ENCODE assay signal across 19 cellular contexts in genomic region chr6:141851063-141851462, GRCh38.
DNase-seq lines count a peak whose midpoint lies in the region; ATAC-seq and TF ChIP-seq lines count a peak whose summit lies in the region.
"Had no signal": no experiment of that assay in that cellular context is flagged by ENCODE, and none has a peak within 500 bp of the region (broad histone marks: within the 10 kb centered on the region; RNA-seq: fewer than 3 reads in every experiment).

No MANE protein-coding gene starts in this region.

- no peaks in the 10 kb centered on the region for H3K4me1 ChIP-seq in SK-N-SH (ENCODE audit: control insufficient read depth in 1 of 2, insufficient read depth in 2 of 2, low read depth in 1 of 2, low read length in 1 of 2)
- H3K4me1 ChIP-seq: BE2C had no signal

- no peaks in the 10 kb centered on the region for H3K9me2 ChIP-seq in SK-N-SH

- H3K4me3 ChIP-seq in SK-N-SH (ENCODE audit: low read depth in 2 of 2, low read length in 1 of 2), result no peak overlapping the region
- H3K4me3 ChIP-seq in choroid plexus epithelial cell (ENCODE audit: low read depth, low read length), result no peak overlapping the region
- H3K4me3 ChIP-seq: GM23338 had no signal

- H3K9me3 ChIP-seq in SK-N-SH, result no peaks in the 10 kb centered on the region
- H3K9me3 ChIP-seq: BE2C had no signal

- H3K9ac ChIP-seq in SK-N-SH, result no peak overlapping the region

- ATAC-seq in SK-N-SH treated with all-trans-retinoic acid at 6 μM for 48 hours, result no peak
- no peak for ATAC-seq in HG02970 (IDR thresholded peaks at IDR 0.05; ENCODE audit: low FRiP score, unreplicated experiment)
- ATAC-seq: GM23338, HepG2 had no signal

- peaks cover 6% of the 10 kb centered on the region for H3F3A ChIP-seq in SK-N-SH (replicated peaks; ENCODE audit: insufficient read depth)

- H2AFZ ChIP-seq in SK-N-SH (ENCODE audit: low read depth), result no peak overlapping the region
- H2AFZ ChIP-seq: GM23338 had no signal

- DNase-seq in SK-N-SH, result no peak
- peak; percentile 4 for DNase-seq in choroid plexus epithelial cell (ENCODE audit: low read depth)
- DNase-seq in NCI-H2081 treated with DMSO at 0.1 percent for 48 hours (lab: John Stamatoyannopoulos, UW), result no peak
- DNase-seq in NCI-H226, result no peak
- DNase-seq: ACHN; BE2C; C1 segment of cervical spinal cord; CD4-positive, CD25-positive, alpha-beta regulatory T cell; CD8-positive, alpha-beta memory T cell; COR-L47; DMS 273 treated with DMSO at 0.1 percent for 48 hours; DMS53; DND-41; HCEC 1CT had no signal

- H4K20me1 ChIP-seq in SK-N-SH (ENCODE audit: insufficient read depth), result no peaks in the 10 kb centered on the region

- H3K79me2 ChIP-seq in SK-N-SH (ENCODE audit: insufficient read depth), result no peaks in the 10 kb centered on the region

- POLR2A ChIA-PET in SK-N-SH (lab: Yijun Ruan, JAX), result no interaction called here

- no peak for TF ChIP-seq EP300 in SK-N-SH (IDR thresholded peaks at IDR 0.05; ENCODE audit: borderline replicate concordance in 1 of 2, low read depth in 1 of 2, low read length in 1 of 2)
- TF ChIP-seq EP300 in Ishikawa (IDR thresholded peaks at IDR 0.05; ENCODE audit: borderline replicate concordance), result no peak

- 33% methylated on average over 3 of the region's 3 CpGs for WGBS in SK-N-SH (ENCODE audit: low lambda C conversion rate)

- no peak for TF ChIP-seq RAD21 in SK-N-SH (IDR thresholded peaks at IDR 0.05; ENCODE audit: low read length)
- TF ChIP-seq RAD21 in Ishikawa (IDR thresholded peaks at IDR 0.05; ENCODE audit: low read depth), result no peak

- H3K4me2 ChIP-seq in SK-N-SH, result no peak overlapping the region
- H3K4me2 ChIP-seq: GM23338 had no signal

- no peak overlapping the region for H3K27ac ChIP-seq in SK-N-SH (ENCODE audit: low read depth in 2 of 2, low read length in 1 of 2)

- TF ChIP-seq CTCF in SK-N-SH (IDR thresholded peaks at IDR 0.05), result no peak
- TF ChIP-seq CTCF in choroid plexus epithelial cell (conservative IDR thresholded peaks at IDR 0.05; ENCODE audit: low read depth, low read length), result no peak

- H3K36me3 ChIP-seq in SK-N-SH (replicated peaks in 1 of 2; ENCODE audit: control insufficient read depth in 1 of 2, insufficient read depth in 2 of 2, low read length in 1 of 2), result peaks cover 0 to 4% of the 10 kb centered on the region in 2 experiments
- H3K36me3 ChIP-seq: BE2C had no signal

- CTCF ChIA-PET in SK-N-SH (lab: Yijun Ruan, JAX), result no interaction called here

- H3K27me3 ChIP-seq in SK-N-SH (ENCODE audit: insufficient read depth), result no peaks in the 10 kb centered on the region
- H3K27me3 ChIP-seq: BE2C had no signal

TF ChIP-seq in SK-N-SH, 30 proteins besides CTCF, POLR2A, EP300 and RAD21 (continues in another document):
- TF ChIP-seq MAX (IDR thresholded peaks at IDR 0.05; ENCODE audit: low read depth) (no peak), IRF3 (IDR thresholded peaks at IDR 0.05; ENCODE audit: low read depth, low read length) (no peak)

TF ChIP-seq in SK-N-SH treated with all-trans-retinoic acid at 6 μM for 48 hours, 23 proteins besides CTCF, POLR2A, EP300 and RAD21 (continues in another document):
- TF ChIP-seq ZFP30 (CRISPR knock-in tag; IDR thresholded peaks at IDR 0.05) (no peak), CSDC2 (CRISPR knock-in tag; IDR thresholded peaks at IDR 0.05) (no peak), ESRRG (CRISPR knock-in tag; IDR thresholded peaks at IDR 0.05) (no peak), PATZ1 (CRISPR knock-in tag; IDR thresholded peaks at IDR 0.05; ENCODE audit: borderline replicate concordance) (no peak), ZNF8 (CRISPR knock-in tag; IDR thresholded peaks at IDR 0.05) (no peak), POU6F1 (CRISPR knock-in tag; IDR thresholded peaks at IDR 0.05; ENCODE audit: borderline replicate concordance, low read depth) (no peak), ZNF565 (CRISPR knock-in tag; conservative IDR thresholded peaks at IDR 0.05; ENCODE audit: low read depth) (no peak), TOX (CRISPR knock-in tag; IDR thresholded peaks at IDR 0.05; ENCODE audit: borderline replicate concordance) (no peak)

TF ChIP-seq in Ishikawa, 13 proteins besides CTCF, POLR2A, EP300 and RAD21:
- TF ChIP-seq CREB1 (IDR thresholded peaks at IDR 0.05; ENCODE audit: low read depth), result no peak
- no peak for TF ChIP-seq CEBPB (IDR thresholded peaks at IDR 0.05)
- no peak for TF ChIP-seq ZBTB7A (IDR thresholded peaks at IDR 0.05; ENCODE audit: low read depth)
- TF ChIP-seq TCF12 (IDR thresholded peaks at IDR 0.05; ENCODE audit: low read depth), result no peak
- peak; percentile 50; the same call in 1 of the 2 replicates for TF ChIP-seq REST (IDR thresholded peaks at IDR 0.05; ENCODE audit: low read depth)
- no peak for TF ChIP-seq TEAD4 (IDR thresholded peaks at IDR 0.05)
TF ChIP-seq in Ishikawa: peak in this region for 1.
